Comparison of ENCODE assay signal across 9 cellular contexts in the genomic region with DNA sequence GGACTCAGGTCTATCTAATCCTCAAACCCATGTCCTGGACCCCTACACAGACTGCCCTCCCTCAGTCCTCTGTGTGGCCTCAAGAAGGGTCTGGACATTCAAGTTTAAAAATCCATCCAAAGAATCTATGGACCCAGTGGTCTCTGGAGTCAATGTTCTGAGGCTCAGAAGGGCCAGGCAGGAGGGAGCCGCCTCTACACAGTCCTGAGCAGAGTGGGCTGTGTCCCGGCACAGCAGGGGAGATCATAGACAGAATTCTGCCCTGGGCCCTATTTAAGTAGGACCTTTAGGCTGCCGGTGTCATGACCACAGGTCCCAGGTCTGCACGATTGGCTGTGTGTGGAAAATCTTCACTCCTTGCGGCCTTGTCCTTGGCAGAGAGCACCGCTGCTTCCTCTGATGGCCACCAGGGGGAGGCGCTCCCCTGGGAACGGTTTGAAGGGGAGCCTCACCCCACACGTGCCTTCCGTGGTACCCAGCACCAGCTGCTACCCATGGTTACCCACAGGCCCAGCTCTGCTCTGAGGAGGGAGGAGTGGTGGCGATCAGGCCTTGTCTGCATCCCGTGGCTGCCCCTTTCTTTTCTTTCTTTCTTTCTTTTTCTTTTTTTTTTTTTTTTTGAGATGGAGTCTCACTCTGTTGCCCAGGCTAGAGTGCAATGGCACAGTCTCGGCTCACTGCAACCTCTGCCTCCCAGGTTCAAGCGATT. TPM values are rescaled to one million over a fixed set of nuclear protein-coding genes. Genes with fewer than 3 reads are reported as not detected.
A peak's percentile ranks its signal among the peaks of the same experiment; 100 is the strongest.
DNase-seq lines count a peak whose midpoint lies in the region; ATAC-seq and TF ChIP-seq lines count a peak whose summit lies in the region.
"Had no signal": no experiment of that assay in that cellular context is flagged by ENCODE, and none has a peak within 500 bp of the region (broad histone marks: within the 10 kb centered on the region; RNA-seq: fewer than 3 reads in every experiment).

No MANE protein-coding gene starts in this region.

- H3K27ac ChIP-seq in RWPE1: no peak overlapping the region
- no peak overlapping the region for H3K27ac ChIP-seq in ovary

- no peaks in the 10 kb centered on the region for H3K4me1 Mint-ChIP-seq in activated T-helper 17 cell treated with anti-CD3 and anti-CD28 coated beads, Interleukin-2, amount 50 U/mL, for 72 hours
- H3K4me1 Mint-ChIP-seq in type B pancreatic cell (ENCODE audit: unreplicated experiment): no peaks in the 10 kb centered on the region
- H3K4me1 Mint-ChIP-seq: activated naive CD4-positive, alpha-beta T cell treated with anti-CD3 and anti-CD28 coated beads, Interleukin-2, amount 50 U/mL, for 24 hours had no signal

- H3K9me3 ChIP-seq in ovary: no peaks in the 10 kb centered on the region

- H3K27me3 Mint-ChIP-seq in activated T-helper 17 cell treated with anti-CD3 and anti-CD28 coated beads, Interleukin-2, amount 50 U/mL, for 72 hours: peaks cover 1% of the 10 kb centered on the region
- no peaks in the 10 kb centered on the region for H3K27me3 Mint-ChIP-seq in type B pancreatic cell
- H3K27me3 Mint-ChIP-seq: activated naive CD4-positive, alpha-beta T cell treated with anti-CD3 and anti-CD28 coated beads, Interleukin-2, amount 50 U/mL, for 24 hours had no signal

- POLR2A ChIA-PET in RWPE1 (lab: Yijun Ruan, JAX; ENCODE audit: low non-redundant PET): no interaction called here

- DNase-seq in DMS 273 (lab: John Stamatoyannopoulos, UW; ENCODE audit: unreplicated experiment) (peak; percentile 92), RWPE1 (ENCODE audit: low spot score) (peak; percentile 73), foreskin fibroblast (peak; percentile 59 to 82), ovary (peak; percentile 73 to 87 (median 81)), type B pancreatic cell (ENCODE audit: extremely low spot score, unreplicated experiment) (peak; percentile 77)

- H3K36me3 Mint-ChIP-seq in activated T-helper 17 cell treated with anti-CD3 and anti-CD28 coated beads, Interleukin-2, amount 50 U/mL, for 72 hours (ENCODE audit: low read depth): no peaks in the 10 kb centered on the region
- no peaks in the 10 kb centered on the region for H3K36me3 Mint-ChIP-seq in type B pancreatic cell
- H3K36me3 Mint-ChIP-seq: activated naive CD4-positive, alpha-beta T cell treated with anti-CD3 and anti-CD28 coated beads, Interleukin-2, amount 50 U/mL, for 24 hours had no signal

- H3K9me3 Mint-ChIP-seq in activated T-helper 17 cell treated with anti-CD3 and anti-CD28 coated beads, Interleukin-2, amount 50 U/mL, for 72 hours: no peaks in the 10 kb centered on the region
- no peaks in the 10 kb centered on the region for H3K9me3 Mint-ChIP-seq in type B pancreatic cell
- H3K9me3 Mint-ChIP-seq: activated naive CD4-positive, alpha-beta T cell treated with anti-CD3 and anti-CD28 coated beads, Interleukin-2, amount 50 U/mL, for 24 hours had no signal

- no peaks in the 10 kb centered on the region for H3K27me3 ChIP-seq in ovary

- peak; percentile 78 for ATAC-seq in GM21717 (IDR thresholded peaks at IDR 0.05; ENCODE audit: unreplicated experiment)
- peak; percentile 96 for ATAC-seq in activated T-helper 17 cell treated with anti-CD3 and anti-CD28 coated beads, Interleukin-2, amount 50 U/mL, for 72 hours (replicated peaks)

- no peak overlapping the region for H3K4me3 ChIP-seq in foreskin fibroblast (ENCODE audit: low read depth in 1 of 2, low read length in 2 of 2)
- no peak overlapping the region for H3K4me3 ChIP-seq in ovary

- 27 to 31% (median 30%) methylated on average over 13 to 14 of the region's 14 CpGs for WGBS in ovary, 3 donors

- no peaks in the 10 kb centered on the region for H3K36me3 ChIP-seq in ovary

- TF ChIP-seq CTCF in LNCAP (IDR thresholded peaks at IDR 0.05) (peak; percentile 95), RWPE1 (conservative IDR thresholded peaks at IDR 0.05; ENCODE audit: low read depth) (peak; percentile 85), foreskin fibroblast (IDR thresholded peaks at IDR 0.05; ENCODE audit: low read depth, low read length) (peak; percentile 98), ovary (IDR thresholded peaks at IDR 0.05) (peak; percentile 72 to 87 (median 82)), type B pancreatic cell (conservative IDR thresholded peaks at IDR 0.05) (peak; percentile 89)

- no peak overlapping the region for H3K4me3 Mint-ChIP-seq in activated T-helper 17 cell treated with anti-CD3 and anti-CD28 coated beads, Interleukin-2, amount 50 U/mL, for 72 hours
- no peak overlapping the region for H3K4me3 Mint-ChIP-seq in type B pancreatic cell
- H3K4me3 Mint-ChIP-seq: activated naive CD4-positive, alpha-beta T cell treated with anti-CD3 and anti-CD28 coated beads, Interleukin-2, amount 50 U/mL, for 24 hours had no signal

- TF ChIP-seq EP300 in ovary (IDR thresholded peaks at IDR 0.05): no peak

- intact Hi-C loops in ovary (cut with DNase I): loop anchor here in 2 of 4 donors (5.0 to 10.0 kb wide), 4 partner anchors 45 to 127 kb away; no protein-coding TSS in a partner anchor

- H3K27ac Mint-ChIP-seq in activated T-helper 17 cell treated with anti-CD3 and anti-CD28 coated beads, Interleukin-2, amount 50 U/mL, for 72 hours: no peak overlapping the region
- H3K27ac Mint-ChIP-seq in type B pancreatic cell: no peak overlapping the region
- H3K27ac Mint-ChIP-seq: activated naive CD4-positive, alpha-beta T cell treated with anti-CD3 and anti-CD28 coated beads, Interleukin-2, amount 50 U/mL, for 24 hours had no signal

- no peak for TF ChIP-seq POLR2A in ovary (IDR thresholded peaks at IDR 0.05)

- CTCF ChIA-PET in RWPE1 (lab: Yijun Ruan, JAX): interaction anchor here (0.5 to 3.2 kb wide), 18 partner anchors 12 to 997 kb away, joined by 3 to 23 read pairs (median 4); no protein-coding TSS in a partner anchor

- H3K4me1 ChIP-seq in ovary (ENCODE audit: insufficient read depth): peaks cover 3% of the 10 kb centered on the region

RNA-seq across cellular contexts. Expression of a gene that starts 37.9 kb away (rescaled TPM):
- under 1 TPM; 0.05 to 0.39 TPM for total RNA-seq in activated T-helper 17 cell treated with anti-CD3 and anti-CD28 coated beads, Interleukin-2, amount 50 U/mL, for 72 hours
- total RNA-seq in ovary (10 to 100 TPM; 11.5 to 37.3 (median 20.5) TPM), type B pancreatic cell (ENCODE audit: low replicate concordance) (6.4 and 35.5 TPM in 2 replicates)
- 10 to 100 TPM in 1 of 2 donors, 1 to 10 TPM in 1; 3.1 to 26.9 TPM for polyA plus RNA-seq in ovary

RNA-seq across cellular contexts. Expression of a gene that starts 39.8 kb away (rescaled TPM):
- not detected for total RNA-seq in activated T-helper 17 cell treated with anti-CD3 and anti-CD28 coated beads, Interleukin-2, amount 50 U/mL, for 72 hours
- total RNA-seq in ovary (1 to 10 TPM in 4 of 7 donors, under 1 TPM in 3; 0.34 to 2.0 (median 1.2) TPM), type B pancreatic cell (ENCODE audit: low replicate concordance) (0.41 and 0.52 TPM in 2 replicates)
- polyA plus RNA-seq in ovary: 1 to 10 TPM in 1 of 2 donors, under 1 TPM in 1; 0.98 to 1.5 TPM

RNA-seq across cellular contexts. Expression of a gene that starts 56.3 kb away (rescaled TPM):
- 100 to 1,000 TPM; 156 to 183 TPM for total RNA-seq in activated T-helper 17 cell treated with anti-CD3 and anti-CD28 coated beads, Interleukin-2, amount 50 U/mL, for 72 hours
- total RNA-seq in ovary: 10 to 100 TPM; 47.3 to 86.9 (median 60.6) TPM
- 10 to 100 TPM; 52.6 to 67.2 TPM for polyA plus RNA-seq in ovary
- 87.8 and 90.5 TPM in 2 replicates for total RNA-seq in type B pancreatic cell (ENCODE audit: low replicate concordance)

RNA-seq across cellular contexts. Expression of a gene that starts 56.4 kb away (rescaled TPM):
- total RNA-seq in activated T-helper 17 cell treated with anti-CD3 and anti-CD28 coated beads, Interleukin-2, amount 50 U/mL, for 72 hours: 10 to 100 TPM in 1 of 2 donors, 1 to 10 TPM in 1; 9.5 to 13.7 TPM
- total RNA-seq in ovary: 10 to 100 TPM in 4 of 7 donors, 1 to 10 TPM in 3; 5.7 to 18.0 (median 15.4) TPM
- 10 to 100 TPM in 1 of 2 donors, 1 to 10 TPM in 1; 3.5 to 11.7 TPM for polyA plus RNA-seq in ovary
- total RNA-seq in type B pancreatic cell (ENCODE audit: low replicate concordance): 10.8 and 24.9 TPM in 2 replicates
